ENCODE assay signal across 18 cellular contexts in the genomic region with DNA sequence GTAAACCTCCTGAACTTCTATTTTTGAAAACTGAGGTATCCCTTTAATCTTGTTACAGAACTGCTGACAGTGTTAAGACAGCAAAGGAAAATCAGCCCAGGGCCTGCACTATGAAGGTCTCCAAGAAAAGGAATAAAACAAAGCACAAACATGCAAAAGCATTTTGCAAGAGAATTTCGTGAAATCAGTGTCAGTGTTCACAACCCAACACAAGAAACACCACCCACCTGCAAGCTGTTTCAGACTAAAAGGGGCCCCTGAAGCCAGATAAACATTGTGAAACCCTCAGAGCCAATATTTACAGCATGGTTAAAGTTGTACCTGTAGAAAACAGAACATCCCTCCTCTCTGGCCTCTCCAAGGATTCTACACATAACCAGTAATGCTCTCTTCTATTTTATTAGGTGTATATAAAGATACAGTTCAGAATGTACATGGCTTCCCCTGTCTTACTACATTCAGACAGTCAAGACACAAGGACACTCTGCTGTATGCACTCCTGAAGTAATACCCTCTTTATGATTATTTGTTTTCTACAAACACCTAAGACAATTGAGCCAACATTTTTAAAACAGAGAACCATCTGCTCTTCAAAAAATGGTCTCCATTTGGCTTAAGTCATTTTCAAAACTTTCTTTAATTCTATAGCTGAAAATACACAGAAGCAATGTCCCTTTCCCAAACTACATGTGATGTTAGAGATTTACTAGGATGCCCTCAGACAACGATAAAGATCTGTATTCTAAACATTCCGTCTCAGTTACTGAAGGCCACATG.
DNase-seq lines count a peak whose midpoint lies in the region; ATAC-seq, FAIRE-seq and TF ChIP-seq lines count a peak whose summit lies in the region.
"Had no signal": no experiment of that assay in that cellular context is flagged by ENCODE, and none has a peak within 500 bp of the region (broad histone marks: within the 10 kb centered on the region; RNA-seq: fewer than 3 reads in every experiment).

No MANE protein-coding gene starts in this region.

- H3K9ac ChIP-seq in OCI-LY1 (ENCODE audit: low read length) (no peak overlapping the region), HepG2 (ENCODE audit: insufficient read depth, low read depth, low read length) (0 out of 2 replicates have a peak overlapping the region, but pooled peaks have one; percentile 3)

- H3K27ac ChIP-seq in OCI-LY1 (ENCODE audit: low read depth, low read length, poor library complexity, severe bottlenecking) (peak overlapping the region; percentile 23), HepG2 (ENCODE audit: extremely low read length, insufficient read depth, low read length) (peak overlapping the region; percentile 49), sigmoid colon (peak overlapping the region; percentile 8 to 64 (median 38))
- H3K27ac ChIP-seq: lower lobe of right lung, WERI-Rb-1 had no signal

- no peak for DNase-seq in GM19239 (ENCODE audit: insufficient read length, low spot score)
- DNase-seq in HepG2 (ENCODE audit: low spot score), result peak; percentile 87
- DNase-seq in sigmoid colon, result no peak
- no peak for DNase-seq in NK-92 treated with Interleukin-12 subunit alpha and Interleukin-12 subunit beta, amount 100 ng/mL, for 24 hours (lab: John Stamatoyannopoulos, UW)
- no peak for DNase-seq in T-helper 9 cell
- no peak for DNase-seq in putamen (ENCODE audit: low spot score)
- DNase-seq: activated CD4-positive, alpha-beta T cell treated with anti-CD3 and anti-CD28 coated beads, Interleukin-2, amount 50 U/mL, for 4 hours; activated gamma-delta T cell; CD8-positive, alpha-beta T cell; effector CD4-positive, alpha-beta T cell; lower lobe of right lung; NCI-H510A treated with DMSO at 0.1 percent for 48 hours; SHP77; small intestine; stimulated activated CD4-positive, alpha-beta T cell treated with anti-CD3 and anti-CD28 coated beads, Interleukin-4, amount 100 ng/mL, for 1 hour; WERI-Rb-1 had no signal

- no peaks in the 10 kb centered on the region for H3K79me2 ChIP-seq in OCI-LY1 (ENCODE audit: insufficient read depth, low read length)
- no peaks in the 10 kb centered on the region for H3K79me2 ChIP-seq in HepG2 (ENCODE audit: insufficient read depth, low read length)

- POLR2A ChIA-PET in HepG2 (lab: Yijun Ruan, JAX), result interaction anchor here (0.6 to 2.4 kb wide), 7 partner anchors 14 to 180 kb away, joined by 3 to 14 read pairs (median 6); partner anchors contain the start of gene ZFP36L2

- H3K4me1 ChIP-seq in OCI-LY1 (ENCODE audit: insufficient read depth, low read length, severe bottlenecking) (peaks cover 15% of the 10 kb centered on the region), HepG2 (ENCODE audit: insufficient read depth, low read length) (peaks cover 92% of the 10 kb centered on the region), sigmoid colon (peaks cover 0 to 46% (median 35%) of the 10 kb centered on the region in 4 donors)

- peak; percentile 97 for ATAC-seq in HepG2
- ATAC-seq: CD8-positive, alpha-beta T cell; K562; lower lobe of right lung had no signal

- H3K27me3 ChIP-seq in OCI-LY1 (ENCODE audit: insufficient read depth, low read length) (no peaks in the 10 kb centered on the region), HepG2 (ENCODE audit: control insufficient read depth in 1 of 2, insufficient read depth in 2 of 2, low read length in 2 of 2) (no peaks in the 10 kb centered on the region), sigmoid colon (no peaks in the 10 kb centered on the region)

- TF ChIP-seq CTCF in OCI-LY1 (IDR thresholded peaks at IDR 0.05; ENCODE audit: low read length) (no peak), HepG2 (CRISPR knock-in tag; IDR thresholded peaks at IDR 0.05) (0 out of 2 replicates have a peak, but pooled peaks have one; percentile 8), sigmoid colon (IDR thresholded peaks at IDR 0.05) (no peak)

- no peaks in the 10 kb centered on the region for H3K9me3 ChIP-seq in OCI-LY1 (ENCODE audit: low read length)
- no peaks in the 10 kb centered on the region for H3K9me3 ChIP-seq in HepG2 (ENCODE audit: low read length)
- no peaks in the 10 kb centered on the region for H3K9me3 ChIP-seq in sigmoid colon
- H3K9me3 ChIP-seq: lower lobe of right lung had no signal

- no TSS peak for BruUV-seq in HepG2 (replicated peaks; lab: Mats Ljungman, UMichigan)

- H4K20me1 ChIP-seq in OCI-LY1 (ENCODE audit: insufficient read depth, low read length) (no peaks in the 10 kb centered on the region), HepG2 (ENCODE audit: insufficient read depth, low read length) (no peaks in the 10 kb centered on the region)

- CTCF ChIA-PET in HepG2 (lab: Yijun Ruan, JAX; ENCODE audit: low intra/inter-chr PET ratio, low total read pairs), result no interaction called here

- 0 out of 2 replicates have a peak, but pooled peaks have one; percentile 22 for TF ChIP-seq RAD21 in HepG2 (CRISPR knock-in tag; IDR thresholded peaks at IDR 0.05)

- no peaks in the 10 kb centered on the region for H3K36me3 ChIP-seq in OCI-LY1 (ENCODE audit: insufficient read depth, low read length)
- H3K36me3 ChIP-seq in HepG2 (replicated peaks in 1 of 2; ENCODE audit: control insufficient read depth in 1 of 2, insufficient read depth in 2 of 2, low read length in 2 of 2), result no peaks in the 10 kb centered on the region
- no peaks in the 10 kb centered on the region for H3K36me3 ChIP-seq in sigmoid colon
- H3K36me3 ChIP-seq: lower lobe of right lung, WERI-Rb-1 had no signal

- intact Hi-C loops in HepG2 (cut with micrococcal nuclease; ENCODE audit: unreplicated experiment) (loop anchor here (1.0 to 5.0 kb wide), 3 partner anchors 48 to 84 kb away; no protein-coding TSS in a partner anchor), sigmoid colon (cut with DNase I) (no loop called here)

- TF ChIP-seq POLR2A in HepG2 (IDR thresholded peaks at IDR 0.05; ENCODE audit: insufficient read depth in 1 of 2, low read depth in 2 of 2, low read length in 2 of 2) (no peak), sigmoid colon (IDR thresholded peaks at IDR 0.05) (no peak)

- peak; percentile 62 for FAIRE-seq in GM19239 (lab: Jason Lieb, UNC)
- FAIRE-seq in HepG2 (lab: Jason Lieb, UNC), result peak; percentile 91
- FAIRE-seq: small intestine had no signal

- TF ChIP-seq EP300 in HepG2 (IDR thresholded peaks at IDR 0.05; ENCODE audit: low read depth in 2 of 2, low read length in 2 of 2) (peak in 1 of 2 experiments; percentile 100; a peak in 2 of 4 replicates), HepG2 (CRISPR knock-in tag; IDR thresholded peaks at IDR 0.05; ENCODE audit: borderline replicate concordance) (peak; percentile 92; the same call in 1 of the 2 replicates), sigmoid colon (IDR thresholded peaks at IDR 0.05) (no peak)

- no peaks in the 10 kb centered on the region for H3K9me2 ChIP-seq in OCI-LY1 (ENCODE audit: low read depth, low read length)

- H2AFZ ChIP-seq in OCI-LY1 (ENCODE audit: low read length) (no peak overlapping the region), HepG2 (ENCODE audit: low read length) (peak overlapping the region; percentile 4)

- 0% methylated on average over 3 of the region's 3 CpGs for WGBS in HepG2 (ENCODE audit: low lambda C conversion rate)
- 69 to 72% methylated on average over 3 of the region's 3 CpGs for WGBS in sigmoid colon, 2 donors

- H3K4me2 ChIP-seq in OCI-LY1 (ENCODE audit: low read length), result no peak overlapping the region
- peak overlapping the region; percentile 63 for H3K4me2 ChIP-seq in HepG2 (ENCODE audit: low read depth, low read length)

- no peaks in the 10 kb centered on the region for H3F3A ChIP-seq in OCI-LY1 (ENCODE audit: insufficient read depth, low read length)

- in situ Hi-C loops in HepG2 (cut with HindIII; ENCODE audit: extremely low pct_ligation_motif_present, low pct_unique_long_range_greater_than_20kb), result no loop called here

- no peak overlapping the region for H3K4me3 ChIP-seq in OCI-LY1 (ENCODE audit: low read depth, low read length, poor library complexity, severe bottlenecking)
- peak overlapping the region in 2 of 3 experiments; percentile 15 to 32; a peak in 2 of 6 replicates for H3K4me3 ChIP-seq in HepG2 (replicated peaks in 1 of 3; ENCODE audit: insufficient read depth in 1 of 3, low read depth in 2 of 3, low read length in 3 of 3)
- H3K4me3 ChIP-seq in sigmoid colon, result no peak overlapping the region
- H3K4me3 ChIP-seq: K562, lower lobe of right lung had no signal

TF ChIP-seq in HepG2, 621 proteins besides CTCF, POLR2A, EP300 and RAD21 (continues in another document):
- TF ChIP-seq PAX8 (CRISPR knock-in tag; IDR thresholded peaks at IDR 0.05; ENCODE audit: borderline replicate concordance) (no peak), ZNF790 (CRISPR knock-in tag; IDR thresholded peaks at IDR 0.05; ENCODE audit: borderline replicate concordance) (no peak), ZNF282 (IDR thresholded peaks at IDR 0.05; ENCODE audit: partially characterized antibody) (no peak), ATF1 (CRISPR knock-in tag; IDR thresholded peaks at IDR 0.05) (peak; percentile 67; the same call in 1 of the 2 replicates), SP2 (CRISPR knock-in tag; IDR thresholded peaks at IDR 0.05) (no peak), HDAC2 (CRISPR knock-in tag; IDR thresholded peaks at IDR 0.05) (peak; percentile 99), NR2F2 (IDR thresholded peaks at IDR 0.05; ENCODE audit: borderline replicate concordance, low read depth) (peak; percentile 90), JARID2 (CRISPR knock-in tag; IDR thresholded peaks at IDR 0.05; ENCODE audit: insufficient replicate concordance) (peak; percentile 73), SP140L (CRISPR knock-in tag; IDR thresholded peaks at IDR 0.05; ENCODE audit: borderline replicate concordance) (peak; percentile 90; the same call in 1 of the 2 replicates), SRSF1 (optimal IDR thresholded peaks at IDR 0.05; ENCODE audit: low read depth, low read length) (no peak), NCOA1 (CRISPR knock-in tag; IDR thresholded peaks at IDR 0.05) (peak; percentile 96)
- TF ChIP-seq, protein P1, sequence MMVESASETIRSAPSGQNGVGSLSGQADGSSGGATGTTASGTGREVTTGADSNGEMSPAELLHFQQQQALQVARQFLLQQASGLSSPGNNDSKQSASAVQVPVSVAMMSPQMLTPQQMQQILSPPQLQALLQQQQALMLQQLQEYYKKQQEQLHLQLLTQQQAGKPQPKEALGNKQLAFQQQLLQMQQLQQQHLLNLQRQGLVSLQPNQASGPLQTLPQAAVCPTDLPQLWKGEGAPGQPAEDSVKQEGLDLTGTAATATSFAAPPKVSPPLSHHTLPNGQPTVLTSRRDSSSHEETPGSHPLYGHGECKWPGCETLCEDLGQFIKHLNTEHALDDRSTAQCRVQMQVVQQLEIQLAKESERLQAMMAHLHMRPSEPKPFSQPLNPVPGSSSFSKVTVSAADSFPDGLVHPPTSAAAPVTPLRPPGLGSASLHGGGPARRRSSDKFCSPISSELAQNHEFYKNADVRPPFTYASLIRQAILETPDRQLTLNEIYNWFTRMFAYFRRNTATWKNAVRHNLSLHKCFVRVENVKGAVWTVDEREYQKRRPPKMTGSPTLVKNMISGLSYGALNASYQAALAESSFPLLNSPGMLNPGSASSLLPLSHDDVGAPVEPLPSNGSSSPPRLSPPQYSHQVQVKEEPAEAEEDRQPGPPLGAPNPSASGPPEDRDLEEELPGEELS (CRISPR knock-in tag; IDR thresholded peaks at IDR 0.05), result peak; percentile 100

Comparison
In these comparisons a context has a peak if more than half of its experiments do, and no peak if none do; other contexts are left out.
1. H3K4me3 ChIP-seq: peak in HepG2 (2 of 3); none in OCI-LY1 (single experiment) and sigmoid colon (0 of 4).
2. Peak in every context shown above with its lines, with median percentiles within 50 percentile points of each other: H3K27ac ChIP-seq.